ENCODE assay signal across 10 cellular contexts in the genomic region with DNA sequence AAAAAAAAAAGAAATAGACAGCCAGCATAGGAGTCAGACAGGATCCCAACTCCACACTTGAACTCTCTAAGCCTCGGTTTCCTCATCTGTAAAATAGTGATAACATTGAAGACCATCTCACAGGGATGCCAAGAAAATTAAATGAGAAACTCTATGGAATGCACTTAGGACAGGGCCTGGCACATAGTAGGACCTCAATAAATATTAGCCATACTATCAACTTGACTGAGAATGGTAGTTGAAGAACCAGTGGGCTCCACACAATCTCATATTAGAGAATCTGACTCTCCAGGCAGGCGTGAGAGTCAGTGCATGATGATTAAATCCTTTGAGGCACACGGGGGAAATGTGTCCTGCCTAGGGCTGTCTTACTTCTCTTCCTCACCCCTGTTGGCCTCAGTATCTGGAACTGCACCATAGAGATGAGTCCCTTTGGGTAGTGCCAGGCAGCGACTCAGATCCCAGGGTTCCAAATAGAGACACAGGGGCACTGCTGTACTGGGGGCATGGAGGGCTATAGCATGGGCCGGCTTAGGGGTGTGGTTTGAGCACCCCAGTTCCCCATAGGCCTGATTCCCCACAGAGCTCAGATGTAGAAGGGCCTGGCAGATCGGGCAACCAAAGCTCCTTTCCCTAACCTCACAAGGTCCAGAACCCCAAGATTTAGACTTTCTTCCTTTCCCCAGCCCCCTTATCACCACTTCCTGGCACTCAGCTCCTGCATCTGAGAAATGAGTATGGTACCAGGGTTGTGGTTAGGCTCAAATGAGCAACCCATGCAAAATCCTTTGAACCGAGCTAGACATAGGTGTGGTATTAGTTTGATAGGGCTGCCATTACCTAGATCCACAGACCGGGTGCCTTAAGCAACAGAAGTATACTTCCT. TPM values are rescaled to one million over a fixed set of nuclear protein-coding genes. Genes with fewer than 3 reads are reported as not detected.
DNase-seq lines count a peak whose midpoint lies in the region; ATAC-seq and TF ChIP-seq lines count a peak whose summit lies in the region.
"Had no signal": no experiment of that assay in that cellular context is flagged by ENCODE, and none has a peak within 500 bp of the region (broad histone marks: within the 10 kb centered on the region; RNA-seq: fewer than 3 reads in every experiment).

No MANE protein-coding gene starts in this region.

- H3K4me3 ChIP-seq in lower lobe of right lung = no peak overlapping the region
- no peak overlapping the region for H3K4me3 ChIP-seq in brain microvascular endothelial cell (ENCODE audit: low read depth, low read length)

- H3K9me3 ChIP-seq in T-helper 17 cell (ENCODE audit: control insufficient read depth, low read length, poor library complexity, severe bottlenecking) (no peaks in the 10 kb centered on the region), lower lobe of right lung (no peaks in the 10 kb centered on the region)

- ATAC-seq in HG02759 (IDR thresholded peaks at IDR 0.05; ENCODE audit: unreplicated experiment) (peak; percentile 33), T-helper 17 cell (peak; percentile 72), lower lobe of right lung (peak in 1 of 2 donors; percentile 19)

- peaks cover 76% of the 10 kb centered on the region for H3K4me1 Mint-ChIP-seq in T-helper 17 cell

- peak overlapping the region; percentile 91 for H3K4me3 Mint-ChIP-seq in T-helper 17 cell
- H3K4me3 Mint-ChIP-seq: nephron progenitor cell had no signal

- peaks cover 64% of the 10 kb centered on the region for H3K4me1 ChIP-seq in lower lobe of right lung

- DNase-seq in T-helper 17 cell (no peak), lower lobe of right lung (no peak), GM13976 (ENCODE audit: low spot score) (no peak), brain microvascular endothelial cell (no peak), CD1c-positive myeloid dendritic cell (ENCODE audit: extremely low spot score) (no peak), DMS114 treated with DMSO at 0.1 percent for 48 hours (lab: John Stamatoyannopoulos, UW; ENCODE audit: unreplicated experiment) (no peak)
- DNase-seq: NCI-H446 treated with DMSO at 0.1 percent for 48 hours, nephron progenitor cell had no signal

- intact Hi-C loops in lower lobe of right lung (cut with DNase I) = no loop called here

- peaks cover 3% of the 10 kb centered on the region for H3K36me3 Mint-ChIP-seq in T-helper 17 cell (ENCODE audit: low read depth)

- in situ Hi-C loops in GM13976 (cut with MboI; ENCODE audit: low sequenced_read_pairs, unreplicated experiment) (no loop called here), brain microvascular endothelial cell (cut with HindIII; ENCODE audit: low pct_ligation_motif_present, low sequenced_read_pairs) (no loop called here)

- H3K27me3 ChIP-seq in lower lobe of right lung (ENCODE audit: low read depth) = no peaks in the 10 kb centered on the region
- no peaks in the 10 kb centered on the region for H3K27me3 ChIP-seq in brain microvascular endothelial cell (replicated peaks)

- H3K27ac Mint-ChIP-seq in T-helper 17 cell = peak overlapping the region; percentile 96
- H3K27ac Mint-ChIP-seq: nephron progenitor cell had no signal

- H3K27ac ChIP-seq in lower lobe of right lung = peak overlapping the region; percentile 49
- no peak overlapping the region for H3K27ac ChIP-seq in brain microvascular endothelial cell

- peak; percentile 16 for TF ChIP-seq POLR2A in GM15510 (IDR thresholded peaks at IDR 0.05; ENCODE audit: borderline replicate concordance, extremely low read depth, insufficient read length)

- H3K36me3 ChIP-seq in lower lobe of right lung = no peaks in the 10 kb centered on the region
- H3K36me3 ChIP-seq in brain microvascular endothelial cell (replicated peaks) = no peaks in the 10 kb centered on the region

- no peaks in the 10 kb centered on the region for H3K27me3 Mint-ChIP-seq in T-helper 17 cell

- no peak for TF ChIP-seq CTCF in lower lobe of right lung (IDR thresholded peaks at IDR 0.05)
- TF ChIP-seq CTCF in GM13976 (IDR thresholded peaks at IDR 0.05; ENCODE audit: borderline replicate concordance, control extremely low read depth, extremely low read depth, insufficient read depth, missing control alignments) = no peak
- TF ChIP-seq CTCF in brain microvascular endothelial cell (IDR thresholded peaks at IDR 0.05; ENCODE audit: low read depth, low read length, missing control alignments) = no peak

RNA-seq across cellular contexts. Expression of gene CAB39, which starts 51.3 kb away (rescaled TPM):
- total RNA-seq in T-helper 17 cell (10 to 100 TPM; 82.3 to 89.8 TPM), lower lobe of right lung (78.7 TPM)
